In the genomic region with DNA sequence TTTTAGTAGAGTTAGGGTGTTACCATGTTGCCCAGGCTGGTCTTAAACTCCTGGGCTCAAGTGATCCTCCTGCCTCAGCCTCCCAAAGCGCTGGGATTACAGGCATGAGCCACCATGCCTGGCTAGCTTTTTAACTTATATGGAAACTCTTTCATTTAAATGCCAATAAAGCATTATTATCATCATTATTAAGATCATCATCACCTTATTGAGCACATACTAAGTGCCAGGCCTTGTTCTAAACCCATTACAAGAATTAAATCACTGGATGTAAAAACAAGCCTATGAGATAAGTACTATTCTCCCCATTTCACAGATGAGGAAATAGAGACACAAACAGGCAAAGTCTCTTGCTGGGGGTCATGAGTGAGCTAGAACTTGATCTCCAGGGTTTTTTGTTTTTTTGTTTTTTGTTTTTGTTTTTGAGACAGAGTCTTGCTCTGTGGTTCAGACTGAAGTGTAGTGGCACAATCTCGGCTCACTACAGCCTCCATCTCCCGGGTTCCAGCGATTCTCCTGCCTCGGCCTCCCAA, we compare ENCODE assay signal across 1 cellular context.
TF ChIP-seq lines count a peak whose summit lies in the region.

No MANE protein-coding gene starts in this region.

TF ChIP-seq in HepG2, 621 proteins besides CTCF, POLR2A, EP300 and RAD21:
- peak; percentile 66 for TF ChIP-seq ZNF629 (CRISPR knock-in tag; conservative IDR thresholded peaks at IDR 0.05)
- TF ChIP-seq TSC22D2 (CRISPR knock-in tag; IDR thresholded peaks at IDR 0.05; ENCODE audit: borderline replicate concordance) = no peak
